11 cellular contexts compared by ENCODE assay signal in the genomic region with DNA sequence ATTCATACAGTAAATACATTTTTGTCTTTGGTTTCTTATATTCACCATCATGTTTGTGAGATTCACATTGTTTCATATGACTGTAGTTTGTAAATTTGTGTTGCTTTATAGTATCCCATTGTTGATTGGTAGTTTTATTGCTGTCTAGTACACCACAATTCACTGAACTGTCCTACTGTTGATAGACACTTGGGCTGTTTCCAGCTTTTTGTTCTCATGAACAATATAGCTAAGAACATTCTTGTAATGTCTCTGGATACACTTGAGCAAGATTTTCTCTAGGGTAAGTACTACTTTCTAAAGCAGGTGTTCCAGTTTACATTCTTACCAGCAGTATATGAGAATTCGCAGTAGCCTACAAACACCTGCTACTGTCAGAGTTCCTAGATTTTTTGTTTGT. TPM values are rescaled to one million over a fixed set of nuclear protein-coding genes. Genes with fewer than 3 reads are reported as not detected.
A peak's percentile ranks its signal among the peaks of the same experiment; 100 is the strongest.
DNase-seq lines count a peak whose midpoint lies in the region; TF ChIP-seq lines count a peak whose summit lies in the region.
"Had no signal": no experiment of that assay in that cellular context is flagged by ENCODE, and none has a peak within 500 bp of the region (broad histone marks: within the 10 kb centered on the region; RNA-seq: fewer than 3 reads in every experiment).

No MANE protein-coding gene starts in this region.

- H3F3A ChIP-seq in MM.1S (ENCODE audit: insufficient read depth, low read length): no peaks in the 10 kb centered on the region

- H3K4me1 Mint-ChIP-seq in brain: peaks cover 45% of the 10 kb centered on the region
- peaks cover 23% of the 10 kb centered on the region for H3K4me1 Mint-ChIP-seq in nephron

- H3K9me2 ChIP-seq in Karpas-422 (replicated peaks; ENCODE audit: insufficient read depth, low read length) (no peaks in the 10 kb centered on the region), MM.1S (replicated peaks; ENCODE audit: insufficient read depth, low read length) (no peaks in the 10 kb centered on the region)

- H3K36me3 Mint-ChIP-seq in brain: peaks cover 23% of the 10 kb centered on the region
- peaks cover 15% of the 10 kb centered on the region for H3K36me3 Mint-ChIP-seq in nephron (ENCODE audit: low read depth)

- peak; percentile 6 for DNase-seq in NCI-H1092 treated with DMSO at 0.1 percent for 48 hours (lab: John Stamatoyannopoulos, UW)
- no peak for DNase-seq in NCI-H1092 (lab: John Stamatoyannopoulos, UW)
- peak; percentile 39 for DNase-seq in Karpas-422
- DNase-seq in right atrium auricular region (ENCODE audit: low spot score): no peak
- DNase-seq in MG63: no peak
- no peak for DNase-seq in MM.1S
- DNase-seq: activated CD4-positive, alpha-beta T cell treated with anti-CD3 and anti-CD28 coated beads for 48 hours; stimulated activated CD4-positive, alpha-beta T cell treated with anti-CD3 and anti-CD28 coated beads, Interleukin-1b, Interleukin-23, amount 100 ng/mL, for 48 hours had no signal

- H3K36me3 ChIP-seq in Karpas-422 (ENCODE audit: insufficient read depth, low read length) (peaks cover 11% of the 10 kb centered on the region; the same call in 1 of the 2 replicates), right atrium auricular region (no peaks in the 10 kb centered on the region), MG63 (peaks cover 31% of the 10 kb centered on the region), MM.1S (replicated peaks; ENCODE audit: insufficient read depth, low read length) (no peaks in the 10 kb centered on the region)

- TF ChIP-seq CTCF in brain (conservative IDR thresholded peaks at IDR 0.05) (no peak), nephron (IDR thresholded peaks at IDR 0.05; ENCODE audit: unreplicated experiment in 3 of 3) (no peak), right atrium auricular region (IDR thresholded peaks at IDR 0.05) (no peak), MM.1S (IDR thresholded peaks at IDR 0.05; ENCODE audit: low read length) (no peak)

- peaks cover 32% of the 10 kb centered on the region for H3K79me2 ChIP-seq in Karpas-422 (ENCODE audit: low read length)
- peaks cover 30% of the 10 kb centered on the region for H3K79me2 ChIP-seq in MM.1S (ENCODE audit: low read length)

- peaks cover 19% of the 10 kb centered on the region for H4K20me1 ChIP-seq in Karpas-422 (ENCODE audit: insufficient read depth, low read depth, low read length)
- H4K20me1 ChIP-seq in MM.1S (ENCODE audit: insufficient read depth, low read length): no peaks in the 10 kb centered on the region

- H3K4me3 Mint-ChIP-seq in brain: peak overlapping the region; percentile 67 to 97 (median 78)
- peak overlapping the region; percentile 68 to 84 (median 82) for H3K4me3 Mint-ChIP-seq in nephron

- H3K4me3 ChIP-seq in Karpas-422 (ENCODE audit: low read length): no peak overlapping the region
- no peak overlapping the region for H3K4me3 ChIP-seq in right atrium auricular region
- no peak overlapping the region for H3K4me3 ChIP-seq in MG63
- no peak overlapping the region for H3K4me3 ChIP-seq in MM.1S (ENCODE audit: low read length)

- H3K4me1 ChIP-seq in Karpas-422 (ENCODE audit: low read length) (peaks cover 23% of the 10 kb centered on the region), right atrium auricular region (peaks cover 0 to 33% of the 10 kb centered on the region in 2 donors), MM.1S (ENCODE audit: low read length) (no peaks in the 10 kb centered on the region)

- H3K27me3 Mint-ChIP-seq in brain: peaks cover 17% of the 10 kb centered on the region
- no peaks in the 10 kb centered on the region for H3K27me3 Mint-ChIP-seq in nephron (ENCODE audit: low read depth)

- peaks cover 0 to 4% (median 0%) of the 10 kb centered on the region in 5 experiments for H3K9me3 Mint-ChIP-seq in brain
- H3K9me3 Mint-ChIP-seq in nephron: no peaks in the 10 kb centered on the region

- H2AFZ ChIP-seq in Karpas-422 (ENCODE audit: low read length): no peak overlapping the region
- no peak overlapping the region for H2AFZ ChIP-seq in MM.1S (ENCODE audit: low read length)
- H2AFZ ChIP-seq: parathyroid adenoma had no signal

- H3K9ac ChIP-seq in Karpas-422 (ENCODE audit: low read length) (no peak overlapping the region), MM.1S (ENCODE audit: low read length) (no peak overlapping the region)
- H3K9ac ChIP-seq: parathyroid adenoma had no signal

- peak overlapping the region; percentile 45 to 90 (median 63) for H3K27ac Mint-ChIP-seq in brain
- H3K27ac Mint-ChIP-seq in nephron: peak overlapping the region; percentile 65 to 84 (median 71)

- H3K27me3 ChIP-seq in Karpas-422 (ENCODE audit: low read length): no peaks in the 10 kb centered on the region
- H3K27me3 ChIP-seq in right atrium auricular region: no peaks in the 10 kb centered on the region
- no peaks in the 10 kb centered on the region for H3K27me3 ChIP-seq in MG63
- H3K27me3 ChIP-seq in MM.1S (replicated peaks; ENCODE audit: insufficient read depth, low read length): no peaks in the 10 kb centered on the region

- H3K27ac ChIP-seq in Karpas-422 (ENCODE audit: low read length) (no peak overlapping the region), right atrium auricular region (no peak overlapping the region), MM.1S (ENCODE audit: low read length) (no peak overlapping the region)
- H3K27ac ChIP-seq: parathyroid adenoma had no signal

- H3K4me2 ChIP-seq in Karpas-422 (ENCODE audit: low read depth, low read length, poor library complexity, severe bottlenecking) (no peak overlapping the region), MM.1S (ENCODE audit: low read depth, low read length) (no peak overlapping the region)

- H3K9me3 ChIP-seq in Karpas-422 (ENCODE audit: low read length): no peaks in the 10 kb centered on the region
- no peaks in the 10 kb centered on the region for H3K9me3 ChIP-seq in right atrium auricular region
- no peaks in the 10 kb centered on the region for H3K9me3 ChIP-seq in MG63
- no peaks in the 10 kb centered on the region for H3K9me3 ChIP-seq in MM.1S (replicated peaks; ENCODE audit: insufficient read depth, low read length)

RNA-seq across cellular contexts. Expression of a gene that starts 1.4 kb away (rescaled TPM):
- 85.4 and 112 TPM in 2 replicates for total RNA-seq in Karpas-422 (2014; rRNA removed; shearing (Covaris generic); ENCODE audit: low replicate concordance)
- polyA plus RNA-seq in brain (ENCODE audit: insufficient read depth, low read depth, low replicate concordance): 140 TPM
- total RNA-seq in right atrium auricular region: 10 to 100 TPM; 57.5 to 74.8 TPM
- total RNA-seq in MG63 (2014; rRNA removed; shearing (Covaris generic); ENCODE audit: low replicate concordance): 53.1 and 147 TPM in 2 replicates

RNA-seq across cellular contexts. Expression of a gene that starts 37.8 kb away (rescaled TPM):
- total RNA-seq in Karpas-422 (2014; rRNA removed; shearing (Covaris generic); ENCODE audit: low replicate concordance): 6.3 and 34.2 TPM in 2 replicates
- polyA plus RNA-seq in brain (ENCODE audit: insufficient read depth, low read depth, low replicate concordance): 6.9 TPM
- 1 to 10 TPM in 1 of 2 donors, not detected in 1; 2.0 TPM for total RNA-seq in right atrium auricular region
- total RNA-seq in MG63 (2014; rRNA removed; shearing (Covaris generic); ENCODE audit: low replicate concordance): 13.3 and 18.5 TPM in 2 replicates

RNA-seq across cellular contexts. Expression of a gene that starts 37.9 kb away (rescaled TPM):
- 31.8 and 35.2 TPM in 2 replicates for total RNA-seq in Karpas-422 (2014; rRNA removed; shearing (Covaris generic); ENCODE audit: low replicate concordance)
- 21.6 TPM for polyA plus RNA-seq in brain (ENCODE audit: insufficient read depth, low read depth, low replicate concordance)
- 10 to 100 TPM; 31.3 to 35.6 TPM for total RNA-seq in right atrium auricular region
- 15.4 and 18.0 TPM in 2 replicates for total RNA-seq in MG63 (2014; rRNA removed; shearing (Covaris generic); ENCODE audit: low replicate concordance)

Comparison
In these comparisons a context has a peak if more than half of its experiments do, and no peak if none do; other contexts are left out.
1. DNase-seq: peak in NCI-H1092 treated with DMSO at 0.1 percent for 48 hours (single experiment) and Karpas-422 (single experiment); none in NCI-H1092 (single experiment), right atrium auricular region (single experiment), MG63 (single experiment) and MM.1S (single experiment).